Comparison of ENCODE assay signal across 19 cellular contexts in genomic region chr20:61976275-61976649, GRCh38.
A peak's percentile ranks its signal among the peaks of the same experiment; 100 is the strongest.
DNase-seq lines count a peak whose midpoint lies in the region; ATAC-seq, FAIRE-seq and TF ChIP-seq lines count a peak whose summit lies in the region.
"Had no signal": no experiment of that assay in that cellular context is flagged by ENCODE, and none has a peak within 500 bp of the region (broad histone marks: within the 10 kb centered on the region; RNA-seq: fewer than 3 reads in every experiment).

No MANE protein-coding gene starts in this region.

- H3K4me2 ChIP-seq in GM23338 (no peak overlapping the region), HepG2 (ENCODE audit: low read depth, low read length) (no peak overlapping the region)

- H2AFZ ChIP-seq in GM23338: no peak overlapping the region
- no peak overlapping the region for H2AFZ ChIP-seq in HepG2 (ENCODE audit: low read length)

- H3K27ac Mint-ChIP-seq in GM23338 (peak overlapping the region; percentile 62; the same call in 1 of the 2 replicates), WTC11 (no peak overlapping the region)
- H3K27ac Mint-ChIP-seq: B cell; CD4-positive, CD25-positive, alpha-beta regulatory T cell had no signal

- ATAC-seq in GM23338 (peak; percentile 43), WTC11 (peak; percentile 29; the same call in 1 of the 2 replicates), HepG2 (peak; percentile 8; the same call in 2 of the 3 replicates), sciatic nerve (no peak), gastroesophageal sphincter (no peak)
- ATAC-seq: PC-3 had no signal

- in situ Hi-C loops in HepG2 (cut with HindIII; ENCODE audit: extremely low pct_ligation_motif_present, low pct_unique_long_range_greater_than_20kb): no loop called here

- no peaks in the 10 kb centered on the region for H3K9me2 ChIP-seq in GM23338 (ENCODE audit: insufficient read depth)

- CTCF ChIA-PET in WTC11 (lab: Charles Lee) (no interaction called here), HepG2 (lab: Yijun Ruan, JAX; ENCODE audit: low intra/inter-chr PET ratio, low total read pairs) (no interaction called here)

- no peak overlapping the region for H3K9ac ChIP-seq in HepG2 (ENCODE audit: insufficient read depth, low read depth, low read length)

- H3K36me3 ChIP-seq in GM23338 (ENCODE audit: insufficient read depth): no peaks in the 10 kb centered on the region
- H3K36me3 ChIP-seq in HepG2 (replicated peaks in 1 of 2; ENCODE audit: control insufficient read depth in 1 of 2, insufficient read depth in 2 of 2, low read length in 2 of 2): peaks cover 36 to 59% of the 10 kb centered on the region in 2 experiments
- H3K36me3 ChIP-seq in gastroesophageal sphincter: peaks cover 0 to 88% of the 10 kb centered on the region in 2 donors

- POLR2A ChIA-PET in WTC11 (lab: Charles Lee) (no interaction called here), HepG2 (lab: Yijun Ruan, JAX) (no interaction called here)

- H3K36me3 Mint-ChIP-seq in GM23338 (ENCODE audit: low read depth): peaks cover 29% of the 10 kb centered on the region
- H3K36me3 Mint-ChIP-seq in WTC11: peaks cover 24% of the 10 kb centered on the region

- no peak for FAIRE-seq in HepG2 (lab: Jason Lieb, UNC)
- FAIRE-seq: GM19239 had no signal

- H3K27ac ChIP-seq in GM23338 (ENCODE audit: low read depth): no peak overlapping the region
- no peak overlapping the region for H3K27ac ChIP-seq in HepG2 (ENCODE audit: extremely low read length, insufficient read depth, low read length)
- no peak overlapping the region for H3K27ac ChIP-seq in gastroesophageal sphincter
- H3K27ac ChIP-seq: SJCRH30 had no signal

- 98% methylated on average over 7 of the region's 7 CpGs for WGBS in HepG2 (ENCODE audit: low lambda C conversion rate)
- 77% methylated on average over 2 of the region's 7 CpGs; no CpG with 5 or more reads in 1 of the 2 donors for WGBS in gastroesophageal sphincter (ENCODE audit: low coverage in 1 of 2), 2 donors

- no peak overlapping the region for H3K4me3 ChIP-seq in GM23338
- H3K4me3 ChIP-seq in HepG2 (replicated peaks in 1 of 3; ENCODE audit: insufficient read depth in 1 of 3, low read depth in 2 of 3, low read length in 3 of 3): no peak overlapping the region
- H3K4me3 ChIP-seq in gastroesophageal sphincter: no peak overlapping the region
- H3K4me3 ChIP-seq: SJCRH30 had no signal

- H3K27me3 ChIP-seq in GM23338 (ENCODE audit: insufficient read depth): no peaks in the 10 kb centered on the region
- no peaks in the 10 kb centered on the region for H3K27me3 ChIP-seq in HepG2 (ENCODE audit: control insufficient read depth in 1 of 2, insufficient read depth in 2 of 2, low read length in 2 of 2)
- no peaks in the 10 kb centered on the region for H3K27me3 ChIP-seq in gastroesophageal sphincter
- H3K27me3 ChIP-seq: SJCRH30 had no signal

- H3K9me3 ChIP-seq in HepG2 (ENCODE audit: low read length): no peaks in the 10 kb centered on the region
- H3K9me3 ChIP-seq in gastroesophageal sphincter: no peaks in the 10 kb centered on the region
- H3K9me3 ChIP-seq: Caco-2, SJCRH30 had no signal

- BruUV-seq in HepG2 (replicated peaks; lab: Mats Ljungman, UMichigan): no TSS peak

- no peak overlapping the region for H3K4me3 Mint-ChIP-seq in GM23338
- H3K4me3 Mint-ChIP-seq in WTC11: no peak overlapping the region
- H3K4me3 Mint-ChIP-seq: B cell; CD4-positive, CD25-positive, alpha-beta regulatory T cell had no signal

- H3K79me2 ChIP-seq in GM23338 (replicated peaks; ENCODE audit: insufficient read depth) (peaks cover 5% of the 10 kb centered on the region), HepG2 (ENCODE audit: insufficient read depth, low read length) (no peaks in the 10 kb centered on the region)

- H3K4me1 Mint-ChIP-seq in GM23338: peaks cover 11% of the 10 kb centered on the region
- peaks cover 2% of the 10 kb centered on the region; the same call in 1 of the 2 replicates for H3K4me1 Mint-ChIP-seq in WTC11

- H4K20me1 ChIP-seq in GM23338 (replicated peaks; ENCODE audit: insufficient read depth) (peaks cover 7% of the 10 kb centered on the region), HepG2 (ENCODE audit: insufficient read depth, low read length) (peaks cover 16% of the 10 kb centered on the region; the same call in 1 of the 2 replicates)

- H3K9me3 Mint-ChIP-seq in GM23338 (no peaks in the 10 kb centered on the region), WTC11 (peaks cover 4% of the 10 kb centered on the region)

- H3K27me3 Mint-ChIP-seq in GM23338 (ENCODE audit: insufficient read depth, low read depth, poor library complexity) (peaks cover 11% of the 10 kb centered on the region), WTC11 (ENCODE audit: low read depth) (no peaks in the 10 kb centered on the region)
- H3K27me3 Mint-ChIP-seq: B cell; CD4-positive, CD25-positive, alpha-beta regulatory T cell had no signal

- no peak for DNase-seq in GM23338 (ENCODE audit: low spot score)
- no peak for DNase-seq in WTC11 (ENCODE audit: low spot score)
- no peak for DNase-seq in HepG2 (ENCODE audit: low spot score)
- peak; percentile 41 for DNase-seq in sciatic nerve (ENCODE audit: low spot score)
- DNase-seq in 8988T: no peak
- no peak for DNase-seq in HT-29 (ENCODE audit: low spot score)
- DNase-seq in NCI-H345 (lab: John Stamatoyannopoulos, UW): no peak
- DNase-seq: Caco-2; CD4-positive, CD25-positive, alpha-beta regulatory T cell; GF-D8; KG1; NCI-H187; NCI-H2227 treated with DMSO at 0.1 percent for 48 hours; NCI-H524; PC-3; SJCRH30 had no signal

- TF ChIP-seq POLR2A in HepG2 (IDR thresholded peaks at IDR 0.05; ENCODE audit: insufficient read depth in 1 of 2, low read depth in 2 of 2, low read length in 2 of 2): no peak
- no peak for TF ChIP-seq POLR2A in gastroesophageal sphincter (IDR thresholded peaks at IDR 0.05)

- H3K4me1 ChIP-seq in GM23338 (ENCODE audit: insufficient read depth): no peaks in the 10 kb centered on the region; the same call in 1 of the 2 replicates
- H3K4me1 ChIP-seq in HepG2 (ENCODE audit: insufficient read depth, low read length): 0 out of 2 replicates have a peak, but pooled peaks cover 3% of the 10 kb centered on the region
- no peaks in the 10 kb centered on the region for H3K4me1 ChIP-seq in gastroesophageal sphincter
- H3K4me1 ChIP-seq: Caco-2, SJCRH30 had no signal

- peak in 1 of 2 experiments; percentile 17; a peak in 1 of 4 replicates for TF ChIP-seq CTCF in GM23338 (conservative IDR thresholded peaks at IDR 0.05; ENCODE audit: low read depth in 2 of 2)
- no peak for TF ChIP-seq CTCF in WTC11 (IDR thresholded peaks at IDR 0.05)
- no peak for TF ChIP-seq CTCF in HepG2 (CRISPR knock-in tag; IDR thresholded peaks at IDR 0.05)
- TF ChIP-seq CTCF in gastroesophageal sphincter (IDR thresholded peaks at IDR 0.05): no peak

- no peak for TF ChIP-seq RAD21 in HepG2 (CRISPR knock-in tag; IDR thresholded peaks at IDR 0.05)

- intact Hi-C loops in HepG2 (cut with micrococcal nuclease; ENCODE audit: unreplicated experiment): no loop called here
- intact Hi-C loops in sciatic nerve (cut with DNase I): no loop called here

- TF ChIP-seq EP300 in HepG2 (IDR thresholded peaks at IDR 0.05; ENCODE audit: low read depth in 2 of 2, low read length in 2 of 2) (no peak), HepG2 (CRISPR knock-in tag; IDR thresholded peaks at IDR 0.05; ENCODE audit: borderline replicate concordance) (no peak), gastroesophageal sphincter (IDR thresholded peaks at IDR 0.05) (no peak)

- H3F3A ChIP-seq in GM23338 (replicated peaks; ENCODE audit: low read depth): no peaks in the 10 kb centered on the region

TF ChIP-seq in GM23338, 12 proteins besides CTCF, POLR2A, EP300 and RAD21 (continues in another document):
- TF ChIP-seq NANOG (IDR thresholded peaks at IDR 0.05; ENCODE audit: borderline replicate concordance): no peak

TF ChIP-seq in WTC11, 78 proteins besides CTCF, POLR2A, EP300 and RAD21 (continues in another document):
- TF ChIP-seq TCF7 (CRISPR knock-in tag; IDR thresholded peaks at IDR 0.05; ENCODE audit: low read depth) (no peak), ATF1 (CRISPR knock-in tag; IDR thresholded peaks at IDR 0.05) (no peak), TEAD4 (CRISPR knock-in tag; IDR thresholded peaks at IDR 0.05) (no peak), CDX4 (CRISPR knock-in tag; IDR thresholded peaks at IDR 0.05; ENCODE audit: borderline replicate concordance) (no peak), FOXP1 (CRISPR knock-in tag; IDR thresholded peaks at IDR 0.05; ENCODE audit: borderline replicate concordance) (no peak), KAT7 (CRISPR knock-in tag; IDR thresholded peaks at IDR 0.05; ENCODE audit: borderline replicate concordance) (no peak), JUN (CRISPR knock-in tag; IDR thresholded peaks at IDR 0.05) (no peak), CREM (CRISPR knock-in tag; IDR thresholded peaks at IDR 0.05) (no peak)

TF ChIP-seq in HepG2, 621 proteins besides CTCF, POLR2A, EP300 and RAD21 (continues in another document):
- TF ChIP-seq YEATS4 (CRISPR knock-in tag; IDR thresholded peaks at IDR 0.05; ENCODE audit: borderline replicate concordance): no peak
- no peak for TF ChIP-seq ARID3A (IDR thresholded peaks at IDR 0.05; ENCODE audit: low read depth, low read length)

Comparison
In these comparisons a context has a peak if more than half of its experiments do, and no peak if none do; other contexts are left out.
1. ATAC-seq: peak in GM23338 (single experiment), WTC11 (single experiment) and HepG2 (single experiment); none in sciatic nerve (single experiment) and gastroesophageal sphincter (single experiment).